3 cellular contexts compared by ENCODE assay signal in the genomic region with DNA sequence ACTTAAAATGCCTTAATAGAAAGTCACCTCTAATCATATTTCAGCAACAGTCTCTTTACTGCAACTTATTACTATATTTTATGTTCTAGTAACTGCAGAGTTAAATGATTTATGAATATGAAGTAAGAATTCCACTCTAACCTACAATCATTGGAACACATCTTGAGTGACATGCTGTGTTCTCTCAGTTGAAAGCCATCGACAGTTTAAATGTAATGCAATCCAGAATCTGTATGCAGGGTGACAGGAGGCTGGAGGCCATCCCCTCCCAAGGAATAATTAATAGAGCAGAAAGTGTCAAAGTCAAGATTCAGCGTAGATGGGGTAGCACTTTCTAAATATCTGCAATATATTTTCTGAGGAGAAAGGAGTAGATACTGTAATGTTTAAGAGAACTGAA.
"Had no signal": no experiment of that assay in that cellular context is flagged by ENCODE, and none has a peak within 500 bp of the region (broad histone marks: within the 10 kb centered on the region; RNA-seq: fewer than 3 reads in every experiment).

No MANE protein-coding gene starts in this region.

- H3K4me3 ChIP-seq: GM12878 had no signal

- ATAC-seq: GM12878 had no signal

- DNase-seq: GDM1, GF-D8 had no signal
